Comparison of ENCODE assay signal across 14 cellular contexts in the genomic region with DNA sequence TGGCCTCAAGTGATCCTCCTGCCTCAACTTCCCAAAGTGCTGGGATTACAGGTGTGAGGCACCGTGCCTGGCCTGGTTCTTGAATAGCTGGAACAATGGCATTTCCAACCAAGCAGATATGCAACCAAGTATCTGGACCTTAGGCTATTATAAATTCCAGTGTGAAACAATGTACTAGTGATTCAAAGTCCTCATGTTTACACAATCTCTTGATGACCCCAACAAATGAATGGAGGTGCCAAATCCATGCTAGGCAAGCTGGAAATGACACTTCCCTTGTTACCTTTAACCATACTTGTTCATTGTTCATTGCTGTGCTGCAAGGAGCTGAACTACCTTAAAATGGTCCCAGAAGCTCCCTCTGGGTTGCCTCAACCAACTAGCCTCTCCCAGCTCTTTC.
DNase-seq lines count a peak whose midpoint lies in the region; ATAC-seq, FAIRE-seq and TF ChIP-seq lines count a peak whose summit lies in the region.
"Had no signal": no experiment of that assay in that cellular context is flagged by ENCODE, and none has a peak within 500 bp of the region (broad histone marks: within the 10 kb centered on the region; RNA-seq: fewer than 3 reads in every experiment).

No MANE protein-coding gene starts in this region.

- H2AK9ac ChIP-seq in IMR-90 (replicated peaks; ENCODE audit: low read depth, low read length, poor library complexity) = no peak overlapping the region

- H3K4me3 Mint-ChIP-seq in CD4-positive, CD25-positive, alpha-beta regulatory T cell = peak overlapping the region in 1 of 4 donors; percentile 33
- H3K4me3 Mint-ChIP-seq in memory B cell = no peak overlapping the region

- H3K36me3 Mint-ChIP-seq in CD4-positive, CD25-positive, alpha-beta regulatory T cell = peaks cover 8% of the 10 kb centered on the region
- peaks cover 17% of the 10 kb centered on the region for H3K36me3 Mint-ChIP-seq in memory B cell

- no peak overlapping the region for H4K91ac ChIP-seq in IMR-90 (ENCODE audit: insufficient read depth, low read depth, low read length)

- dilution Hi-C loops in IMR-90 (cut with HindIII; ENCODE audit: low sequenced_read_pairs, unreplicated experiment) = no loop called here

- POLR2A ChIA-PET in IMR-90 (lab: Charles Lee; ENCODE audit: unreplicated experiment) = no interaction called here

- peaks cover 43 to 94% (median 82%) of the 10 kb centered on the region in 4 donors for H3K4me1 Mint-ChIP-seq in CD4-positive, CD25-positive, alpha-beta regulatory T cell
- H3K4me1 Mint-ChIP-seq in memory B cell = peaks cover 48% of the 10 kb centered on the region

- peak overlapping the region; percentile 12; the same call in 1 of the 2 replicates for H2BK20ac ChIP-seq in IMR-90 (ENCODE audit: low read depth, low read length)

- H3K56ac ChIP-seq in IMR-90 (ENCODE audit: extremely low read depth, insufficient read depth, low read length) = no peak overlapping the region

- H3K36me3 ChIP-seq in CD4-positive, CD25-positive, alpha-beta regulatory T cell (ENCODE audit: control insufficient read depth, insufficient read depth, low read length) = peaks cover 32% of the 10 kb centered on the region
- H3K36me3 ChIP-seq in IMR-90 (ENCODE audit: control insufficient read depth, insufficient read depth, low read length) = no peaks in the 10 kb centered on the region
- peaks cover 1% of the 10 kb centered on the region for H3K36me3 ChIP-seq in bronchial epithelial cell (ENCODE audit: control insufficient read depth, insufficient read depth, low read length)
- H3K36me3 ChIP-seq: left lung had no signal

- H4K8ac ChIP-seq in IMR-90 (ENCODE audit: low read depth in 2 of 2, low read length in 2 of 2) = no peak overlapping the region

- H3K4me1 ChIP-seq in CD4-positive, CD25-positive, alpha-beta regulatory T cell (ENCODE audit: control insufficient read depth, insufficient read depth, low read length, poor library complexity, severe bottlenecking) = peaks cover 69% of the 10 kb centered on the region
- peaks cover 16% of the 10 kb centered on the region for H3K4me1 ChIP-seq in IMR-90 (ENCODE audit: control insufficient read depth, insufficient read depth, low read length)

- ATAC-seq in CD4-positive, CD25-positive, alpha-beta regulatory T cell (ENCODE audit: low read depth in 2 of 2) = no peak
- no peak for ATAC-seq in IMR-90 (ENCODE audit: low read depth)
- no peak for ATAC-seq in memory B cell (ENCODE audit: low read depth)
- ATAC-seq in GM18520 (IDR thresholded peaks at IDR 0.05; ENCODE audit: unreplicated experiment) = no peak
- ATAC-seq in GM19324 (IDR thresholded peaks at IDR 0.05; ENCODE audit: low FRiP score, unreplicated experiment) = no peak
- ATAC-seq: left lung had no signal

- peaks cover 21% of the 10 kb centered on the region for H3K9me1 ChIP-seq in IMR-90 (ENCODE audit: insufficient read depth, low read length)

- TF ChIP-seq POLR2A in IMR-90 (IDR thresholded peaks at IDR 0.05; ENCODE audit: low read depth, low read length) = no peak

- H2BK5ac ChIP-seq in IMR-90 (ENCODE audit: low read depth, low read length, poor library complexity, severe bottlenecking) = no peak overlapping the region

- WGBS in IMR-90 (ENCODE audit: extremely low coverage in 2 of 2, insufficient read length in 1 of 2), 2 experiments = 100% methylated on average over 1 of the region's 1 CpG; no CpG with 5 or more reads in 1 of the 2 experiments

- intact Hi-C loops in IMR-90 (cut with micrococcal nuclease) = no loop called here

- peaks cover 41 to 82% of the 10 kb centered on the region in 2 experiments for H3K79me1 ChIP-seq in IMR-90 (ENCODE audit: low read depth in 1 of 2, low read length in 2 of 2)

- no peaks in the 10 kb centered on the region for H3K27me3 Mint-ChIP-seq in CD4-positive, CD25-positive, alpha-beta regulatory T cell
- H3K27me3 Mint-ChIP-seq in memory B cell = no peaks in the 10 kb centered on the region

- TF ChIP-seq CTCF in IMR-90 (conservative IDR thresholded peaks at IDR 0.05; ENCODE audit: low read depth, low read length) = no peak
- no peak for TF ChIP-seq CTCF in bronchial epithelial cell (IDR thresholded peaks at IDR 0.05; ENCODE audit: insufficient read depth, low read length, severe bottlenecking)

- peaks cover 38% of the 10 kb centered on the region for H4K20me1 ChIP-seq in IMR-90 (ENCODE audit: insufficient read depth, low read length)

- no peaks in the 10 kb centered on the region for H3K9me3 ChIP-seq in CD4-positive, CD25-positive, alpha-beta regulatory T cell (ENCODE audit: control insufficient read depth in 2 of 2, low read length in 2 of 2)
- peaks cover 4% of the 10 kb centered on the region; the same call in 1 of the 2 replicates for H3K9me3 ChIP-seq in IMR-90 (ENCODE audit: control insufficient read depth, insufficient read depth, low read length)
- H3K9me3 ChIP-seq: left lung had no signal

- no peak overlapping the region for H3K4me2 ChIP-seq in IMR-90 (ENCODE audit: low read depth, low read length)

- peak overlapping the region; percentile 15 for H3K27ac ChIP-seq in CD4-positive, CD25-positive, alpha-beta regulatory T cell (ENCODE audit: insufficient read depth, low read length, poor library complexity, severe bottlenecking)
- no peak overlapping the region for H3K27ac ChIP-seq in IMR-90 (ENCODE audit: insufficient read depth, low read length)

- no peak overlapping the region for H2BK15ac ChIP-seq in IMR-90 (ENCODE audit: low read depth, low read length)

- peak overlapping the region; percentile 10 to 86 (median 74) for H3K27ac Mint-ChIP-seq in CD4-positive, CD25-positive, alpha-beta regulatory T cell
- peak overlapping the region; percentile 35 for H3K27ac Mint-ChIP-seq in memory B cell

- no peak overlapping the region; the same call in 1 of the 2 replicates for H3K4ac ChIP-seq in IMR-90 (ENCODE audit: low read depth, low read length)

- H3K27me3 ChIP-seq in CD4-positive, CD25-positive, alpha-beta regulatory T cell (ENCODE audit: control insufficient read depth, insufficient read depth, low read length) = no peaks in the 10 kb centered on the region
- H3K27me3 ChIP-seq in IMR-90 (ENCODE audit: control insufficient read depth, insufficient read depth, low read length) (no peaks in the 10 kb centered on the region), bronchial epithelial cell (ENCODE audit: control insufficient read depth, insufficient read depth, low read length) (no peaks in the 10 kb centered on the region)
- H3K27me3 ChIP-seq: left lung had no signal

- no TSS peak for BruUV-seq in IMR-90 (replicated peaks; lab: Mats Ljungman, UMichigan)

- no peak for TF ChIP-seq RAD21 in IMR-90 (IDR thresholded peaks at IDR 0.05; ENCODE audit: low read length)

- no peak overlapping the region for H3K4me3 ChIP-seq in CD4-positive, CD25-positive, alpha-beta regulatory T cell (ENCODE audit: low read depth, low read length)
- no peak overlapping the region for H3K4me3 ChIP-seq in IMR-90 (ENCODE audit: insufficient read depth, low read depth, low read length)
- H3K4me3 ChIP-seq in bronchial epithelial cell (ENCODE audit: low read depth, low read length) = no peak overlapping the region
- H3K4me3 ChIP-seq: left lung had no signal

- H2AFZ ChIP-seq in IMR-90 (replicated peaks; ENCODE audit: low read length, poor library complexity) = no peak overlapping the region

- H3K9ac ChIP-seq in IMR-90 (ENCODE audit: low read depth, low read length) = no peak overlapping the region

- CTCF ChIA-PET in IMR-90 (lab: Yijun Ruan, JAX) = no interaction called here

- FAIRE-seq in bronchial epithelial cell (lab: Jason Lieb, UNC) = no peak

- in situ Hi-C loops in IMR-90 (cut with MboI; ENCODE audit: low sequenced_read_pairs) = no loop called here

- H2AK5ac ChIP-seq in IMR-90 (ENCODE audit: low read depth, low read length) = no peak overlapping the region

- no peak overlapping the region for H3K23ac ChIP-seq in IMR-90 (ENCODE audit: low read depth, low read length)

- no peak overlapping the region for H3K18ac ChIP-seq in IMR-90 (ENCODE audit: low read depth, low read length)

- H2BK120ac ChIP-seq in IMR-90 (ENCODE audit: low read depth, low read length) = no peak overlapping the region

- no peak overlapping the region for H4K5ac ChIP-seq in IMR-90 (ENCODE audit: low read depth, low read length)

- DNase-seq in CD4-positive, CD25-positive, alpha-beta regulatory T cell = no peak
- DNase-seq in IMR-90 = no peak
- DNase-seq in bronchial epithelial cell (ENCODE audit: low read depth) = peak; percentile 54
- no peak for DNase-seq in memory B cell (ENCODE audit: low spot score in 2 of 2)
- no peak for DNase-seq in germinal center (ENCODE audit: low spot score)
- DNase-seq in NCI-H128 (lab: John Stamatoyannopoulos, UW; ENCODE audit: unreplicated experiment) = no peak
- DNase-seq: activated gamma-delta T cell treated with Interleukin-2 at 50 U/mL for 16 hours; Kasumi-1; left lung; NCI-H146; NCI-H510A; stimulated activated CD4-positive, alpha-beta T cell treated with anti-CD3 and anti-CD28 coated beads, Interleukin-12 subunit alpha, Interleukin-12 subunit beta, amount 100 ng/mL, for 4 hours had no signal

- no peak overlapping the region for H3K14ac ChIP-seq in IMR-90 (replicated peaks; ENCODE audit: low read depth, low read length)

- no peaks in the 10 kb centered on the region for H3K9me3 Mint-ChIP-seq in CD4-positive, CD25-positive, alpha-beta regulatory T cell
- H3K9me3 Mint-ChIP-seq in memory B cell = no peaks in the 10 kb centered on the region

TF ChIP-seq in IMR-90, 13 proteins besides CTCF, POLR2A, EP300 and RAD21 (continues in another document):
- no peak for TF ChIP-seq CEBPB (IDR thresholded peaks at IDR 0.05; ENCODE audit: low read depth, low read length)
- no peak for TF ChIP-seq NFE2L2 (IDR thresholded peaks at IDR 0.05; ENCODE audit: low read depth, low read length)
- no peak for TF ChIP-seq SMC3 (IDR thresholded peaks at IDR 0.05; ENCODE audit: low read depth, low read length)
- no peak for TF ChIP-seq MAZ (IDR thresholded peaks at IDR 0.05; ENCODE audit: borderline replicate concordance, low read depth, low read length)
- no peak for TF ChIP-seq RFX5 (IDR thresholded peaks at IDR 0.05; ENCODE audit: low read depth, low read length)
- TF ChIP-seq BHLHE40 (IDR thresholded peaks at IDR 0.05; ENCODE audit: low read depth, low read length) = no peak
- TF ChIP-seq, protein P1, sequence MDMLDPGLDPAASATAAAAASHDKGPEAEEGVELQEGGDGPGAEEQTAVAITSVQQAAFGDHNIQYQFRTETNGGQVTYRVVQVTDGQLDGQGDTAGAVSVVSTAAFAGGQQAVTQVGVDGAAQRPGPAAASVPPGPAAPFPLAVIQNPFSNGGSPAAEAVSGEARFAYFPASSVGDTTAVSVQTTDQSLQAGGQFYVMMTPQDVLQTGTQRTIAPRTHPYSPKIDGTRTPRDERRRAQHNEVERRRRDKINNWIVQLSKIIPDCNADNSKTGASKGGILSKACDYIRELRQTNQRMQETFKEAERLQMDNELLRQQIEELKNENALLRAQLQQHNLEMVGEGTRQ (IDR thresholded peaks at IDR 0.05; ENCODE audit: low read depth, low read length) = no peak
- TF ChIP-seq FOS (IDR thresholded peaks at IDR 0.05; ENCODE audit: low read depth, low read length) = no peak
